ENCODE assay signal across 20 cellular contexts in genomic region chr2:36388472-36388871, GRCh38. TPM values are rescaled to one million over a fixed set of nuclear protein-coding genes. Genes with fewer than 3 reads are reported as not detected.
DNase-seq lines count a peak whose midpoint lies in the region; ATAC-seq and TF ChIP-seq lines count a peak whose summit lies in the region.
"Had no signal": no experiment of that assay in that cellular context is flagged by ENCODE, and none has a peak within 500 bp of the region (broad histone marks: within the 10 kb centered on the region; RNA-seq: fewer than 3 reads in every experiment).

No MANE protein-coding gene starts in this region.

- H3K4me3 ChIP-seq in HUES48 (ENCODE audit: low read depth, low read length) (no peak overlapping the region), adrenal gland (no peak overlapping the region), iPS-20b (ENCODE audit: low read length) (no peak overlapping the region), skeletal muscle satellite cell (ENCODE audit: low read length) (no peak overlapping the region)
- H3K4me3 ChIP-seq: suprapubic skin had no signal

- no peak for ATAC-seq in GM18907 (IDR thresholded peaks at IDR 0.05; ENCODE audit: unreplicated experiment)
- ATAC-seq in GM18868 (IDR thresholded peaks at IDR 0.05; ENCODE audit: unreplicated experiment) = no peak
- no peak for ATAC-seq in GM19455 (IDR thresholded peaks at IDR 0.05; ENCODE audit: unreplicated experiment)
- ATAC-seq in HG02623 (IDR thresholded peaks at IDR 0.05; ENCODE audit: unreplicated experiment) = no peak

- H3K36me3 ChIP-seq in HUES48 (ENCODE audit: control insufficient read depth, insufficient read depth, low read length) (no peaks in the 10 kb centered on the region), adrenal gland (replicated peaks in 1 of 2) (no peaks in the 10 kb centered on the region), iPS-20b (ENCODE audit: insufficient read depth, low read depth, low read length) (0 out of 2 replicates have a peak, but pooled peaks cover 5% of the 10 kb centered on the region), skeletal muscle satellite cell (ENCODE audit: insufficient read depth, low read length) (peaks cover 46% of the 10 kb centered on the region)
- H3K36me3 ChIP-seq: neutrophil, suprapubic skin had no signal

- no peak for TF ChIP-seq POLR2A in adrenal gland (IDR thresholded peaks at IDR 0.05)

- H3K4me1 ChIP-seq in HUES48 (ENCODE audit: control insufficient read depth, insufficient read depth, low read length) (peaks cover 71% of the 10 kb centered on the region), adrenal gland (replicated peaks in 1 of 2) (peaks cover 0 to 13% of the 10 kb centered on the region in 2 donors), iPS-20b (ENCODE audit: insufficient read depth, low read length) (peaks cover 46% of the 10 kb centered on the region), skeletal muscle satellite cell (ENCODE audit: control insufficient read depth, insufficient read depth, low read length) (peaks cover 37% of the 10 kb centered on the region)

- WGBS in adrenal gland, 4 donors = 81 to 91% (median 89%) methylated on average over 3 of the region's 3 CpGs

- DNase-seq in adrenal gland = no peak
- DNase-seq: activated gamma-delta T cell treated with Interleukin-2 at 50 U/mL for 16 hours; AML-193; aorta; COR-L47; immature natural killer cell; MM.1S; NCI-H187; NCI-H446; SHP77; stimulated activated CD4-positive, alpha-beta T cell treated with anti-CD3 and anti-CD28 coated beads, Interleukin-4, amount 100 ng/mL, for 4 hours had no signal

- no peaks in the 10 kb centered on the region for H3K27me3 ChIP-seq in HUES48 (ENCODE audit: control insufficient read depth, insufficient read depth, low read length)
- H3K27me3 ChIP-seq in adrenal gland = no peaks in the 10 kb centered on the region
- no peaks in the 10 kb centered on the region for H3K27me3 ChIP-seq in iPS-20b (ENCODE audit: insufficient read depth, low read length)
- H3K27me3 ChIP-seq in skeletal muscle satellite cell (ENCODE audit: control insufficient read depth, insufficient read depth, low read length) = no peaks in the 10 kb centered on the region
- H3K27me3 ChIP-seq: suprapubic skin had no signal

- intact Hi-C loops in adrenal gland (cut with DNase I) = no loop called here

- H3K9me3 ChIP-seq in HUES48 (ENCODE audit: control insufficient read depth, insufficient read depth, low read length) = no peaks in the 10 kb centered on the region
- no peaks in the 10 kb centered on the region for H3K9me3 ChIP-seq in adrenal gland (replicated peaks in 1 of 3)
- H3K9me3 ChIP-seq in iPS-20b (ENCODE audit: insufficient read depth, low read depth, low read length) = no peaks in the 10 kb centered on the region
- no peaks in the 10 kb centered on the region for H3K9me3 ChIP-seq in skeletal muscle satellite cell (replicated peaks; ENCODE audit: low read length)
- H3K9me3 ChIP-seq: neutrophil, suprapubic skin had no signal

- H3K27ac ChIP-seq in HUES48 (ENCODE audit: low read depth, low read length) = peak overlapping the region; percentile 1
- H3K27ac ChIP-seq in adrenal gland = peak overlapping the region in 3 of 5 donors; percentile 14 to 59 (median 16)
- H3K27ac ChIP-seq in iPS-20b (ENCODE audit: low read length) = no peak overlapping the region
- H3K27ac ChIP-seq: neutrophil, suprapubic skin had no signal

- peak overlapping the region; percentile 67 for H3K4me2 ChIP-seq in skeletal muscle satellite cell (ENCODE audit: low read length)

- H3K9ac ChIP-seq in HUES48 (ENCODE audit: low read depth, low read length) (no peak overlapping the region), iPS-20b (ENCODE audit: low read depth, low read length) (peak overlapping the region; percentile 11; the same call in 1 of the 2 replicates), skeletal muscle satellite cell (ENCODE audit: low read depth, low read length) (peak overlapping the region; percentile 41)

- no peak for TF ChIP-seq CTCF in adrenal gland (IDR thresholded peaks at IDR 0.05)

RNA-seq across cellular contexts. Expression of gene CRIM1, which starts 32.9 kb away (rescaled TPM):
- 10 to 100 TPM; 19.1 to 66.3 (median 41.8) TPM for total RNA-seq in adrenal gland
- 10 to 100 TPM in 2 of 3 donors, 1 to 10 TPM in 1; 7.6 to 12.4 (median 10.8) TPM for polyA plus RNA-seq in adrenal gland
- total RNA-seq in skeletal muscle satellite cell (2012; rRNA removed) = 101 and 124 TPM in 2 replicates
